Comparison of ENCODE assay signal across 22 cellular contexts in genomic region chr3:154969366-154969765, GRCh38.
DNase-seq lines count a peak whose midpoint lies in the region; ATAC-seq and TF ChIP-seq lines count a peak whose summit lies in the region.
"Had no signal": no experiment of that assay in that cellular context is flagged by ENCODE, and none has a peak within 500 bp of the region (broad histone marks: within the 10 kb centered on the region; RNA-seq: fewer than 3 reads in every experiment).

No MANE protein-coding gene starts in this region.

- TF ChIP-seq POLR2A in IMR-90 (IDR thresholded peaks at IDR 0.05; ENCODE audit: low read depth, low read length) (no peak), breast epithelium (IDR thresholded peaks at IDR 0.05) (no peak), right lobe of liver (IDR thresholded peaks at IDR 0.05) (no peak)

- no peak overlapping the region for H2AK9ac ChIP-seq in IMR-90 (replicated peaks; ENCODE audit: low read depth, low read length, poor library complexity)

- no peak overlapping the region for H3K23ac ChIP-seq in IMR-90 (ENCODE audit: low read depth, low read length)

- WGBS in IMR-90 (ENCODE audit: extremely low coverage in 2 of 2, insufficient read length in 1 of 2), 2 experiments = no CpG with 5 or more reads among the region's 2 CpGs
- 45% methylated on average over 2 of the region's 2 CpGs for WGBS in right lobe of liver (ENCODE audit: insufficient coverage, low coverage, low lambda C conversion rate, missing lambda C conversion rate)

- peak; percentile 35 for DNase-seq in IMR-90
- DNase-seq in breast epithelium (ENCODE audit: low spot score in 2 of 2) = no peak
- peak; percentile 39 for DNase-seq in fibroblast of villous mesenchyme (ENCODE audit: low read depth)
- no peak for DNase-seq in right lobe of liver
- DNase-seq in SK-N-DZ (ENCODE audit: low spot score) = no peak
- no peak for DNase-seq in coronary artery (ENCODE audit: low spot score)
- no peak for DNase-seq in posterior cingulate gyrus
- DNase-seq: CD4-positive, alpha-beta T cell; COR-L47; DMS79 treated with DMSO at 0.1 percent for 48 hours; GOT3; HCEC 1CT; NCI-H1105; NCI-H146; NCI-H2029; NCI-H2227 treated with DMSO at 0.1 percent for 48 hours; NCI-H524; NCI-H774; NK-92 treated with Interleukin-12 subunit alpha and Interleukin-12 subunit beta, amount 100 ng/mL, for 24 hours had no signal

- no peak overlapping the region for H2AFZ ChIP-seq in IMR-90 (replicated peaks; ENCODE audit: low read length, poor library complexity)

- BruUV-seq in IMR-90 (replicated peaks; lab: Mats Ljungman, UMichigan) = no TSS peak

- no peak overlapping the region for H2BK15ac ChIP-seq in IMR-90 (ENCODE audit: low read depth, low read length)

- no peak overlapping the region for H3K9ac ChIP-seq in IMR-90 (ENCODE audit: low read depth, low read length)
- H3K9ac ChIP-seq: BLaER1, KMS-11 had no signal

- H3K4ac ChIP-seq in IMR-90 (ENCODE audit: low read depth, low read length) = no peak overlapping the region

- H3K4me1 ChIP-seq in IMR-90 (ENCODE audit: control insufficient read depth, insufficient read depth, low read length) (peaks cover 6% of the 10 kb centered on the region; the same call in 1 of the 2 replicates), breast epithelium (peaks cover 0 to 12% of the 10 kb centered on the region in 2 donors), right lobe of liver (no peaks in the 10 kb centered on the region)
- H3K4me1 ChIP-seq: BLaER1 had no signal

- no peak overlapping the region for H3K27ac ChIP-seq in IMR-90 (ENCODE audit: insufficient read depth, low read length)
- peak overlapping the region; percentile 79 for H3K27ac ChIP-seq in breast epithelium
- H3K27ac ChIP-seq in right lobe of liver = no peak overlapping the region
- no peak overlapping the region for H3K27ac ChIP-seq in coronary artery
- H3K27ac ChIP-seq: BLaER1, KMS-11 had no signal

- H2BK120ac ChIP-seq in IMR-90 (ENCODE audit: low read depth, low read length) = no peak overlapping the region

- H4K91ac ChIP-seq in IMR-90 (ENCODE audit: insufficient read depth, low read depth, low read length) = no peak overlapping the region

- TF ChIP-seq RAD21 in IMR-90 (IDR thresholded peaks at IDR 0.05; ENCODE audit: low read length) = no peak

- peak overlapping the region; percentile 84 for H3K18ac ChIP-seq in IMR-90 (ENCODE audit: low read depth, low read length)

- H3K27me3 ChIP-seq in IMR-90 (ENCODE audit: control insufficient read depth, insufficient read depth, low read length) (no peaks in the 10 kb centered on the region), breast epithelium (no peaks in the 10 kb centered on the region), right lobe of liver (no peaks in the 10 kb centered on the region)
- H3K27me3 ChIP-seq: BLaER1 had no signal

- H2BK20ac ChIP-seq in IMR-90 (ENCODE audit: low read depth, low read length) = no peak overlapping the region

- H4K20me1 ChIP-seq in IMR-90 (ENCODE audit: insufficient read depth, low read length) = no peaks in the 10 kb centered on the region
- H4K20me1 ChIP-seq: BLaER1 had no signal

- TF ChIP-seq CTCF in IMR-90 (conservative IDR thresholded peaks at IDR 0.05; ENCODE audit: low read depth, low read length) (no peak), breast epithelium (IDR thresholded peaks at IDR 0.05) (no peak), fibroblast of villous mesenchyme (IDR thresholded peaks at IDR 0.05; ENCODE audit: insufficient read depth, low read depth, low read length) (no peak), right lobe of liver (IDR thresholded peaks at IDR 0.05) (no peak), coronary artery (IDR thresholded peaks at IDR 0.05) (no peak)

- ATAC-seq in IMR-90 (ENCODE audit: low read depth) (peak; percentile 8; the same call in 1 of the 2 replicates), right lobe of liver (no peak)
- ATAC-seq: GM12878 had no signal

- H3K36me3 ChIP-seq in IMR-90 (ENCODE audit: control insufficient read depth, insufficient read depth, low read length) = no peaks in the 10 kb centered on the region
- H3K36me3 ChIP-seq in breast epithelium = no peaks in the 10 kb centered on the region
- H3K36me3 ChIP-seq in right lobe of liver = no peaks in the 10 kb centered on the region
- H3K36me3 ChIP-seq: BLaER1 had no signal

- peak overlapping the region; percentile 51; the same call in 1 of the 2 replicates for H4K5ac ChIP-seq in IMR-90 (ENCODE audit: low read depth, low read length)

- no peak overlapping the region for H2AK5ac ChIP-seq in IMR-90 (ENCODE audit: low read depth, low read length)

- in situ Hi-C loops in IMR-90 (cut with MboI; ENCODE audit: low sequenced_read_pairs) = no loop called here

- no peak overlapping the region for H3K4me2 ChIP-seq in IMR-90 (ENCODE audit: low read depth, low read length)
- H3K4me2 ChIP-seq: BLaER1, KMS-11 had no signal

- peak overlapping the region; percentile 37 for H2BK5ac ChIP-seq in IMR-90 (ENCODE audit: low read depth, low read length, poor library complexity, severe bottlenecking)

- intact Hi-C loops in IMR-90 (cut with micrococcal nuclease) (no loop called here), breast epithelium (cut with DNase I; ENCODE audit: low total_unique reads) (no loop called here), right lobe of liver (cut with DNase I) (no loop called here), posterior cingulate gyrus (cut with DNase I) (no loop called here)

- H3K79me1 ChIP-seq in IMR-90 (ENCODE audit: low read depth in 1 of 2, low read length in 2 of 2) = no peaks in the 10 kb centered on the region

- H3K9me1 ChIP-seq in IMR-90 (ENCODE audit: insufficient read depth, low read length) = no peaks in the 10 kb centered on the region

- dilution Hi-C loops in IMR-90 (cut with HindIII; ENCODE audit: low sequenced_read_pairs, unreplicated experiment) = no loop called here

- no peak overlapping the region for H3K4me3 ChIP-seq in IMR-90 (ENCODE audit: insufficient read depth, low read depth, low read length)
- no peak overlapping the region for H3K4me3 ChIP-seq in breast epithelium
- H3K4me3 ChIP-seq in fibroblast of villous mesenchyme (ENCODE audit: low read depth, low read length) = no peak overlapping the region
- no peak overlapping the region for H3K4me3 ChIP-seq in right lobe of liver
- no peak overlapping the region for H3K4me3 ChIP-seq in coronary artery
- H3K4me3 ChIP-seq: BLaER1, GM12878 had no signal

- CTCF ChIA-PET in IMR-90 (lab: Yijun Ruan, JAX) = no interaction called here

- H4K8ac ChIP-seq in IMR-90 (ENCODE audit: low read depth in 2 of 2, low read length in 2 of 2) = no peak overlapping the region

- no peak overlapping the region for H3K14ac ChIP-seq in IMR-90 (replicated peaks; ENCODE audit: low read depth, low read length)

- POLR2A ChIA-PET in IMR-90 (lab: Charles Lee; ENCODE audit: unreplicated experiment) = no interaction called here

- H3K56ac ChIP-seq in IMR-90 (ENCODE audit: extremely low read depth, insufficient read depth, low read length) = no peak overlapping the region

- H3K9me3 ChIP-seq in IMR-90 (ENCODE audit: control insufficient read depth, insufficient read depth, low read length) (no peaks in the 10 kb centered on the region), breast epithelium (no peaks in the 10 kb centered on the region), right lobe of liver (no peaks in the 10 kb centered on the region)
- H3K9me3 ChIP-seq: BLaER1 had no signal

TF ChIP-seq in IMR-90, 13 proteins besides CTCF, POLR2A, EP300 and RAD21:
- TF ChIP-seq FOS (IDR thresholded peaks at IDR 0.05; ENCODE audit: low read depth, low read length) (no peak), NFE2L2 (IDR thresholded peaks at IDR 0.05; ENCODE audit: low read depth, low read length) (no peak)

Comparison
In these comparisons a context has a peak if more than half of its experiments do, and no peak if none do; other contexts are left out.
1. DNase-seq: peak in IMR-90 (single experiment) and fibroblast of villous mesenchyme (single experiment); none in breast epithelium (0 of 2), right lobe of liver (0 of 3), SK-N-DZ (single experiment), coronary artery (single experiment) and posterior cingulate gyrus (0 of 10).
2. H3K27ac ChIP-seq: peak in breast epithelium (2 of 2); none in IMR-90 (single experiment), right lobe of liver (0 of 3) and coronary artery (0 of 2).